Comparison of ENCODE assay signal across 8 cellular contexts in the genomic region with DNA sequence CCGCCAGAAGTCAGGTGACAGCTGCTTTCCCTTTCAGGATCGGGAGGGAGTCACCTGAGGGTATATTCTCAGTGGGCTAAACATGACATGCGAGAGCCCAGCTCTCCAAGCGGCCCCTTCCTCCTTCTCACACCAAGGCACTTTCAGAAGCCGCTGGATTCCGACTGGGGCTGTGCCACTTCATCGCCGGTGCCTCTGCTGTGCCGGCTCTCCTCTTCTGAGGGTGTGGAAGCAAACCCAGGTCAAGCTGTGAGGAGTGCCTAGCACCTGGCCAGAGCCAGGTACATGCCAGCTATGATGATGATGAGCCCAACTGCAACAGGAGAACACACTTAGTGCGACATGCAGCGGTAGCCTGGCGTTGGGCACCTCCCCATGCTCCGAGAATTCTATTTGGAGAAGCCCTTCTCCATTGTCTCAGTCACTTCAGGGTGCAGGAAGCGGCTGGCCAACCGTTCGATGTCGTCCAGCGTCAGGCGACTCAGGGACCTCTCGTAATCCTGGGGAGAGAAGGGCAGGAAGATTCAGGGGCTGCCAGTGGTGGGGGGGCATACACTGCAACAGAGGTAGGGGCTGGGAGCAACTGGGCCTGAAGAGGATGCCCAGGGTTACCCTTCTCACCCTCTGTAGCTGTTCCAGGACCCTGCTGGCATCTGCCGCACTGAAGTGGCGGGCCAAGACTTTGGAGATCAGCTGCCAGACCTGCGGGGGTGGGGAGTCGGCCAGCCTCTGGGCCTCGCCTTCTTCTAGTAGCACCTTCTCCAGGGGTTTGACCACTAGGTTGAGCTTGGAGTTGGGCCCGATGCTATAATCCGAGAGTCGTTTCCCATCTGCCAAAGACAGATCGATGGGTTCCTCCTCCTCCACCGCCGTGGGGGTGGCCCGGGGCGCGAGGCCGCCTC. TPM values are rescaled to one million over a fixed set of nuclear protein-coding genes. Genes with fewer than 3 reads are reported as not detected.
DNase-seq lines count a peak whose midpoint lies in the region; ATAC-seq and TF ChIP-seq lines count a peak whose summit lies in the region.

No MANE protein-coding gene starts in this region.

- peak overlapping the region in 3 of 4 donors; percentile 29 to 78 (median 57) for H3K4me3 Mint-ChIP-seq in CD4-positive, CD25-positive, alpha-beta regulatory T cell
- H3K4me3 Mint-ChIP-seq in nephron progenitor cell = peak overlapping the region; percentile 74

- H3K27me3 Mint-ChIP-seq in CD4-positive, CD25-positive, alpha-beta regulatory T cell = no peaks in the 10 kb centered on the region
- peaks cover 7% of the 10 kb centered on the region for H3K27me3 Mint-ChIP-seq in nephron progenitor cell (ENCODE audit: low read depth, poor library complexity)

- WGBS in ectodermal cell, 2 experiments = 59 to 62% methylated on average over 35 of the region's 35 CpGs

- no peaks in the 10 kb centered on the region for H3K9me3 ChIP-seq in CD4-positive, CD25-positive, alpha-beta regulatory T cell (ENCODE audit: control insufficient read depth in 2 of 2, low read length in 2 of 2)
- no peaks in the 10 kb centered on the region for H3K9me3 ChIP-seq in ectodermal cell (ENCODE audit: control insufficient read depth, low read length)

- TF ChIP-seq POLR2A in GM18505 (IDR thresholded peaks at IDR 0.05; ENCODE audit: borderline replicate concordance, extremely low read depth, insufficient read depth, insufficient read length) = no peak

- H3K27ac Mint-ChIP-seq in CD4-positive, CD25-positive, alpha-beta regulatory T cell = no peak overlapping the region
- H3K27ac Mint-ChIP-seq in nephron progenitor cell = no peak overlapping the region

- peaks cover 0 to 48% (median 9%) of the 10 kb centered on the region in 4 donors for H3K4me1 Mint-ChIP-seq in CD4-positive, CD25-positive, alpha-beta regulatory T cell
- H3K4me1 Mint-ChIP-seq in nephron progenitor cell = peaks cover 23% of the 10 kb centered on the region

- peaks cover 3% of the 10 kb centered on the region for H3K36me3 ChIP-seq in CD4-positive, CD25-positive, alpha-beta regulatory T cell (ENCODE audit: control insufficient read depth, insufficient read depth, low read length)
- no peaks in the 10 kb centered on the region for H3K36me3 ChIP-seq in ectodermal cell (ENCODE audit: control insufficient read depth, insufficient read depth, low read length)

- no peaks in the 10 kb centered on the region for H3K36me3 Mint-ChIP-seq in CD4-positive, CD25-positive, alpha-beta regulatory T cell
- peaks cover 14% of the 10 kb centered on the region for H3K36me3 Mint-ChIP-seq in nephron progenitor cell (ENCODE audit: low read depth)

- TF ChIP-seq CTCF in LNCaP clone FGC (IDR thresholded peaks at IDR 0.05; ENCODE audit: control insufficient read depth, extremely low read depth, insufficient read depth) = no peak
- TF ChIP-seq CTCF in nephron progenitor cell (IDR thresholded peaks at IDR 0.05) = no peak

- no peak overlapping the region for H3K4me3 ChIP-seq in CD4-positive, CD25-positive, alpha-beta regulatory T cell (ENCODE audit: low read depth, low read length)
- H3K4me3 ChIP-seq in LNCaP clone FGC (ENCODE audit: low read depth, low read length) (peak overlapping the region; percentile 63), ectodermal cell (ENCODE audit: insufficient read depth, low read depth, low read length) (peak overlapping the region; percentile 55)

- no peak for DNase-seq in CD4-positive, CD25-positive, alpha-beta regulatory T cell
- DNase-seq in LNCaP clone FGC (ENCODE audit: low read depth) = no peak
- DNase-seq in nephron progenitor cell = no peak
- no peak for DNase-seq in midbrain (lab: John Stamatoyannopoulos, UW)
- DNase-seq in G401 (ENCODE audit: low spot score) = no peak

- H3K27ac ChIP-seq in CD4-positive, CD25-positive, alpha-beta regulatory T cell (ENCODE audit: insufficient read depth, low read length, poor library complexity, severe bottlenecking) = peak overlapping the region; percentile 55
- H3K27ac ChIP-seq in ectodermal cell (ENCODE audit: insufficient read depth, low read depth, low read length, poor library complexity, severe bottlenecking) = no peak overlapping the region

- H3K27me3 ChIP-seq in CD4-positive, CD25-positive, alpha-beta regulatory T cell (ENCODE audit: control insufficient read depth, insufficient read depth, low read length) = no peaks in the 10 kb centered on the region
- H3K27me3 ChIP-seq in ectodermal cell (ENCODE audit: control insufficient read depth, insufficient read depth, low read length, poor library complexity, severe bottlenecking) = peaks cover 9% of the 10 kb centered on the region

- no peaks in the 10 kb centered on the region for H3K9me3 Mint-ChIP-seq in CD4-positive, CD25-positive, alpha-beta regulatory T cell
- peaks cover 63% of the 10 kb centered on the region for H3K9me3 Mint-ChIP-seq in nephron progenitor cell

- in situ Hi-C loops in G401 (cut with HindIII; ENCODE audit: low sequenced_read_pairs) = no loop called here

- no peak for ATAC-seq in CD4-positive, CD25-positive, alpha-beta regulatory T cell (ENCODE audit: low read depth in 2 of 2)
- ATAC-seq in GM18505 (IDR thresholded peaks at IDR 0.05; ENCODE audit: unreplicated experiment) (no peak), GM21717 (IDR thresholded peaks at IDR 0.05; ENCODE audit: unreplicated experiment) (no peak)

- H3K4me1 ChIP-seq in CD4-positive, CD25-positive, alpha-beta regulatory T cell (ENCODE audit: control insufficient read depth, insufficient read depth, low read length, poor library complexity, severe bottlenecking) = peaks cover 32% of the 10 kb centered on the region
- peaks cover 5% of the 10 kb centered on the region for H3K4me1 ChIP-seq in ectodermal cell (ENCODE audit: control insufficient read depth, insufficient read depth, low read length)

RNA-seq across cellular contexts. Expression of a gene that starts 1.0 kb away (rescaled TPM):
- total RNA-seq in CD4-positive, CD25-positive, alpha-beta regulatory T cell = 12.5 TPM
- 10 to 100 TPM; 51.8 to 59.5 (median 55.0) TPM for polyA plus RNA-seq in CD4-positive, CD25-positive, alpha-beta regulatory T cell
- 23.3 TPM for polyA plus RNA-seq in ectodermal cell (2013, experiment 1 of 4)
- 23.9 TPM for polyA plus RNA-seq in ectodermal cell (2013, experiment 2 of 4)
- polyA plus RNA-seq in ectodermal cell (2013, experiment 3 of 4) = 21.9 TPM
- 20.8 TPM for polyA plus RNA-seq in ectodermal cell (2013, experiment 4 of 4)
- total RNA-seq in G401 (2014; rRNA removed; shearing (Covaris generic)) = 48.2 and 58.1 TPM in 2 replicates

RNA-seq across cellular contexts. Expression of a gene that starts 5.0 kb away (rescaled TPM):
- 18.4 TPM for total RNA-seq in CD4-positive, CD25-positive, alpha-beta regulatory T cell
- 10 to 100 TPM; 32.8 to 40.2 (median 36.7) TPM for polyA plus RNA-seq in CD4-positive, CD25-positive, alpha-beta regulatory T cell
- 6.7 TPM for polyA plus RNA-seq in ectodermal cell (2013, experiment 1 of 4)
- polyA plus RNA-seq in ectodermal cell (2013, experiment 2 of 4) = 6.3 TPM
- polyA plus RNA-seq in ectodermal cell (2013, experiment 3 of 4) = 5.4 TPM
- polyA plus RNA-seq in ectodermal cell (2013, experiment 4 of 4) = 6.8 TPM
- 12.6 and 24.0 TPM in 2 replicates for total RNA-seq in G401 (2014; rRNA removed; shearing (Covaris generic))

RNA-seq across cellular contexts. Expression of a gene that starts 6.3 kb away (rescaled TPM):
- total RNA-seq in CD4-positive, CD25-positive, alpha-beta regulatory T cell = 8.9 TPM
- polyA plus RNA-seq in CD4-positive, CD25-positive, alpha-beta regulatory T cell = 10 to 100 TPM; 39.5 to 47.9 (median 43.3) TPM
- 19.7 TPM for polyA plus RNA-seq in ectodermal cell (2013, experiment 1 of 4)
- 22.6 TPM for polyA plus RNA-seq in ectodermal cell (2013, experiment 2 of 4)
- polyA plus RNA-seq in ectodermal cell (2013, experiment 3 of 4) = 27.9 TPM
- polyA plus RNA-seq in ectodermal cell (2013, experiment 4 of 4) = 31.0 TPM
- 72.0 and 79.9 TPM in 2 replicates for total RNA-seq in G401 (2014; rRNA removed; shearing (Covaris generic))

RNA-seq across cellular contexts. Expression of a gene that starts 27.3 kb away (rescaled TPM):
- total RNA-seq in CD4-positive, CD25-positive, alpha-beta regulatory T cell = 64.6 TPM
- 1 to 10 TPM in 1 of 4 donors, under 1 TPM in 3; 0.32 to 1.8 (median 0.34) TPM for polyA plus RNA-seq in CD4-positive, CD25-positive, alpha-beta regulatory T cell
- polyA plus RNA-seq in ectodermal cell (2013, experiment 1 of 4) = 40.9 TPM
- polyA plus RNA-seq in ectodermal cell (2013, experiment 2 of 4) = 30.1 TPM
- polyA plus RNA-seq in ectodermal cell (2013, experiment 3 of 4) = 34.6 TPM
- 41.1 TPM for polyA plus RNA-seq in ectodermal cell (2013, experiment 4 of 4)
- 3.6 and 6.0 TPM in 2 replicates for total RNA-seq in G401 (2014; rRNA removed; shearing (Covaris generic))

RNA-seq across cellular contexts. Expression of a gene that starts 30.6 kb away (rescaled TPM):
- 28.2 TPM for total RNA-seq in CD4-positive, CD25-positive, alpha-beta regulatory T cell
- polyA plus RNA-seq in CD4-positive, CD25-positive, alpha-beta regulatory T cell = 10 to 100 TPM; 13.4 to 21.5 (median 19.0) TPM
- 22.3 TPM for polyA plus RNA-seq in ectodermal cell (2013, experiment 1 of 4)
- 16.5 TPM for polyA plus RNA-seq in ectodermal cell (2013, experiment 2 of 4)
- polyA plus RNA-seq in ectodermal cell (2013, experiment 3 of 4) = 19.4 TPM
- polyA plus RNA-seq in ectodermal cell (2013, experiment 4 of 4) = 21.0 TPM
- total RNA-seq in G401 (2014; rRNA removed; shearing (Covaris generic)) = 47.5 and 47.8 TPM in 2 replicates
